9 cellular contexts compared by ENCODE assay signal in the genomic region with DNA sequence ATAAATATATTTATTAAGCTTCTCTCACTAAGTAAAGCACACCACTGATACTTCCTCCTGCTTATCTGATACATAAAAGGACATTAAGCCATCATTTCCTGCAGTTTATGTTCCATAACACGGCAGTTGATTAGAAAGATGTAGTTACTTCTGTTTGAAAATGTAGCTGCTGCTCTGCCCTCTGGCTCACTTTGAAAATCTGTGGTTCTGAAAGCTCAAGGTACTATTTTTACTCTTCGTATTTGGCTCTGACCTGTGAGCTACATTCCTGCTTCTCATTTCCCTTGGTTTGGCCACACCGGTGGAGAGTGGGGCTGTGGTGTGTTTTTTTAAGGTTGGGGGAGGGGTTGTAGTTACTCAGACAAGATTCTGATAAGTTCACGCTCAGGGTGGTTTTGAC. TPM values are rescaled to one million over a fixed set of nuclear protein-coding genes. Genes with fewer than 3 reads are reported as not detected.
DNase-seq lines count a peak whose midpoint lies in the region; ATAC-seq and TF ChIP-seq lines count a peak whose summit lies in the region.
"Had no signal": no experiment of that assay in that cellular context is flagged by ENCODE, and none has a peak within 500 bp of the region (broad histone marks: within the 10 kb centered on the region; RNA-seq: fewer than 3 reads in every experiment).

No MANE protein-coding gene starts in this region.

- H3K27ac ChIP-seq in neuronal stem cell (replicated peaks; ENCODE audit: low read length), result no peak overlapping the region

- CTCF ChIA-PET in activated CD8-positive, alpha-beta memory T cell treated with anti-CD3 and anti-CD28 coated beads, Interleukin-2, amount 10 ng/mL, durations not matched to agents 7 days and 5 days (lab: Charles Lee), result interaction anchor here (1.5 kb wide), 1 partner anchor 70 kb away, joined by 3 read pairs; no protein-coding TSS in a partner anchor
- CTCF ChIA-PET in activated CD8-positive, alpha-beta T cell treated with anti-CD3 and anti-CD28 coated beads, Interleukin-2, amount 10 ng/mL, durations not matched to agents 7 days and 5 days (lab: Charles Lee), result interaction anchor here (0.8 to 3.3 kb wide), 16 partner anchors 10 to 405 kb away, joined by 3 to 21 read pairs (median 4); partner anchors contain the start of genes FKBP7 and TTN
- CTCF ChIA-PET in Calu3 (lab: Charles Lee), result no interaction called here

- H3K4me3 ChIP-seq in neuronal stem cell (ENCODE audit: low read length in 2 of 2), result no peak overlapping the region
- H3K4me3 ChIP-seq: K562 had no signal

- POLR2A ChIA-PET in activated CD8-positive, alpha-beta T cell treated with anti-CD3 and anti-CD28 coated beads, Interleukin-2, amount 10 ng/mL, durations not matched to agents 7 days and 5 days (lab: Charles Lee), result interaction anchor here (0.8 kb wide), 1 partner anchor 49 kb away, joined by 3 read pairs; no protein-coding TSS in a partner anchor

- peak; percentile 47 for DNase-seq in activated CD8-positive, alpha-beta memory T cell treated with anti-CD3 and anti-CD28 coated beads, Interleukin-2, amount 10 ng/mL, durations not matched to agents 7 days and 5 days
- DNase-seq in activated CD8-positive, alpha-beta memory T cell treated with anti-CD3 and anti-CD28 coated beads, Interleukin-2, amount 50 U/mL, for 48 hours, result no peak
- peak; percentile 55 for DNase-seq in activated CD8-positive, alpha-beta T cell treated with anti-CD3 and anti-CD28 coated beads, Interleukin-2, amount 10 ng/mL, durations not matched to agents 7 days and 5 days
- no peak for DNase-seq in kidney glomerular epithelial cell (lab: John Stamatoyannopoulos, UW)
- DNase-seq in Calu3, result no peak
- DNase-seq in neuronal stem cell (ENCODE audit: low spot score), result no peak

- no peaks in the 10 kb centered on the region for H3K36me3 Mint-ChIP-seq in activated CD8-positive, alpha-beta memory T cell treated with anti-CD3 and anti-CD28 coated beads, Interleukin-2, amount 10 ng/mL, durations not matched to agents 7 days and 5 days
- H3K36me3 Mint-ChIP-seq in activated CD8-positive, alpha-beta T cell treated with anti-CD3 and anti-CD28 coated beads, Interleukin-2, amount 10 ng/mL, durations not matched to agents 7 days and 5 days (ENCODE audit: low read depth), result peaks cover 7% of the 10 kb centered on the region
- peaks cover 5% of the 10 kb centered on the region for H3K36me3 Mint-ChIP-seq in stimulated activated memory B cell treated with anti-CD40 and anti-IgM and Interleukin-4, amounts not matched to agents 10 μg/mL and 1 μg/mL and 100 μg/mL, for 72 hours
- no peaks in the 10 kb centered on the region for H3K36me3 Mint-ChIP-seq in Calu3 (ENCODE audit: insufficient read depth, unreplicated experiment)

- BruUV-seq in Calu3 (replicated peaks; lab: Mats Ljungman, UMichigan), result no TSS peak

- no peak overlapping the region for H2AK5ac ChIP-seq in neuronal stem cell (ENCODE audit: low read depth, low read length)

- H3K4me1 Mint-ChIP-seq in activated CD8-positive, alpha-beta memory T cell treated with anti-CD3 and anti-CD28 coated beads, Interleukin-2, amount 10 ng/mL, durations not matched to agents 7 days and 5 days, result peaks cover 8% of the 10 kb centered on the region
- peaks cover 32% of the 10 kb centered on the region for H3K4me1 Mint-ChIP-seq in activated CD8-positive, alpha-beta T cell treated with anti-CD3 and anti-CD28 coated beads, Interleukin-2, amount 10 ng/mL, durations not matched to agents 7 days and 5 days (ENCODE audit: low read depth)
- H3K4me1 Mint-ChIP-seq in stimulated activated memory B cell treated with anti-CD40 and anti-IgM and Interleukin-4, amounts not matched to agents 10 μg/mL and 1 μg/mL and 100 μg/mL, for 72 hours, result peaks cover 7% of the 10 kb centered on the region
- H3K4me1 Mint-ChIP-seq in Calu3 (ENCODE audit: low read depth, unreplicated experiment), result no peaks in the 10 kb centered on the region

- H2BK15ac ChIP-seq in neuronal stem cell (ENCODE audit: low read length), result no peak overlapping the region

- no peak overlapping the region for H2BK5ac ChIP-seq in neuronal stem cell (ENCODE audit: low read length)

- intact Hi-C loops in Calu3 (cut with micrococcal nuclease; ENCODE audit: unreplicated experiment), result no loop called here

- H3K18ac ChIP-seq in neuronal stem cell (ENCODE audit: low read length), result no peak overlapping the region

- H3K36me3 ChIP-seq in neuronal stem cell (replicated peaks in 1 of 2; ENCODE audit: control insufficient read depth in 2 of 2, insufficient read depth in 2 of 2, low read length in 2 of 2), result no peaks in the 10 kb centered on the region

- no peak overlapping the region for H3K9ac ChIP-seq in neuronal stem cell (ENCODE audit: low read depth, low read length, poor library complexity)

- H3K23ac ChIP-seq in neuronal stem cell (ENCODE audit: low read depth, low read length, poor library complexity), result no peak overlapping the region

- H2BK120ac ChIP-seq in neuronal stem cell (ENCODE audit: low read depth, low read length), result no peak overlapping the region

- H2AFZ ChIP-seq in neuronal stem cell (ENCODE audit: low read length), result no peak overlapping the region

- no peak overlapping the region for H4K8ac ChIP-seq in neuronal stem cell (ENCODE audit: low read depth, low read length)

- H4K91ac ChIP-seq in neuronal stem cell (ENCODE audit: low read depth, low read length, poor library complexity), result no peak overlapping the region

- H3K14ac ChIP-seq in neuronal stem cell (ENCODE audit: low read length), result no peak overlapping the region

- H3K79me1 ChIP-seq in neuronal stem cell (ENCODE audit: low read depth, low read length), result no peaks in the 10 kb centered on the region

- H3K27me3 Mint-ChIP-seq in activated CD8-positive, alpha-beta memory T cell treated with anti-CD3 and anti-CD28 coated beads, Interleukin-2, amount 10 ng/mL, durations not matched to agents 7 days and 5 days, result peaks cover 2% of the 10 kb centered on the region
- H3K27me3 Mint-ChIP-seq in activated CD8-positive, alpha-beta T cell treated with anti-CD3 and anti-CD28 coated beads, Interleukin-2, amount 10 ng/mL, durations not matched to agents 7 days and 5 days (ENCODE audit: low read depth), result no peaks in the 10 kb centered on the region
- H3K27me3 Mint-ChIP-seq in stimulated activated memory B cell treated with anti-CD40 and anti-IgM and Interleukin-4, amounts not matched to agents 10 μg/mL and 1 μg/mL and 100 μg/mL, for 72 hours, result no peaks in the 10 kb centered on the region
- H3K27me3 Mint-ChIP-seq in Calu3 (ENCODE audit: unreplicated experiment), result no peaks in the 10 kb centered on the region

- no peak overlapping the region for H3K4me3 Mint-ChIP-seq in activated CD8-positive, alpha-beta memory T cell treated with anti-CD3 and anti-CD28 coated beads, Interleukin-2, amount 10 ng/mL, durations not matched to agents 7 days and 5 days
- H3K4me3 Mint-ChIP-seq in activated CD8-positive, alpha-beta T cell treated with anti-CD3 and anti-CD28 coated beads, Interleukin-2, amount 10 ng/mL, durations not matched to agents 7 days and 5 days, result peak overlapping the region; percentile 56
- H3K4me3 Mint-ChIP-seq in stimulated activated memory B cell treated with anti-CD40 and anti-IgM and Interleukin-4, amounts not matched to agents 10 μg/mL and 1 μg/mL and 100 μg/mL, for 72 hours, result no peak overlapping the region
- H3K4me3 Mint-ChIP-seq in Calu3 (ENCODE audit: low read depth, unreplicated experiment), result no peak overlapping the region

- H3K27ac Mint-ChIP-seq in activated CD8-positive, alpha-beta memory T cell treated with anti-CD3 and anti-CD28 coated beads, Interleukin-2, amount 10 ng/mL, durations not matched to agents 7 days and 5 days, result peak overlapping the region; percentile 9
- H3K27ac Mint-ChIP-seq in activated CD8-positive, alpha-beta T cell treated with anti-CD3 and anti-CD28 coated beads, Interleukin-2, amount 10 ng/mL, durations not matched to agents 7 days and 5 days, result peak overlapping the region; percentile 87
- H3K27ac Mint-ChIP-seq in stimulated activated memory B cell treated with anti-CD40 and anti-IgM and Interleukin-4, amounts not matched to agents 10 μg/mL and 1 μg/mL and 100 μg/mL, for 72 hours, result peak overlapping the region; percentile 44
- no peak overlapping the region for H3K27ac Mint-ChIP-seq in Calu3 (ENCODE audit: unreplicated experiment)

- H2BK12ac ChIP-seq in neuronal stem cell (ENCODE audit: low read length), result no peak overlapping the region

- no peaks in the 10 kb centered on the region for H3K9me3 Mint-ChIP-seq in activated CD8-positive, alpha-beta memory T cell treated with anti-CD3 and anti-CD28 coated beads, Interleukin-2, amount 10 ng/mL, durations not matched to agents 7 days and 5 days (ENCODE audit: low read depth)
- H3K9me3 Mint-ChIP-seq in activated CD8-positive, alpha-beta T cell treated with anti-CD3 and anti-CD28 coated beads, Interleukin-2, amount 10 ng/mL, durations not matched to agents 7 days and 5 days (ENCODE audit: insufficient read depth), result no peaks in the 10 kb centered on the region
- no peaks in the 10 kb centered on the region for H3K9me3 Mint-ChIP-seq in stimulated activated memory B cell treated with anti-CD40 and anti-IgM and Interleukin-4, amounts not matched to agents 10 μg/mL and 1 μg/mL and 100 μg/mL, for 72 hours
- H3K9me3 Mint-ChIP-seq in Calu3 (ENCODE audit: low read depth, unreplicated experiment), result no peaks in the 10 kb centered on the region

- H3K9me3 ChIP-seq in neuronal stem cell (replicated peaks in 1 of 2; ENCODE audit: control insufficient read depth in 2 of 2, insufficient read depth in 1 of 2, low read depth in 1 of 2, low read length in 2 of 2), result no peaks in the 10 kb centered on the region

- H3K4me1 ChIP-seq in neuronal stem cell (ENCODE audit: control insufficient read depth in 2 of 2, insufficient read depth in 1 of 2, low read depth in 1 of 2, low read length in 2 of 2), result no peaks in the 10 kb centered on the region

- no peak overlapping the region for H3K4me2 ChIP-seq in neuronal stem cell (ENCODE audit: insufficient read depth, low read length, poor library complexity, severe bottlenecking)

- WGBS in neuronal stem cell (ENCODE audit: extremely low coverage in 2 of 2, insufficient read length in 2 of 2, insufficient replicate concordance in 1 of 2), 2 donors, result no CpG with 5 or more reads among the region's 4 CpGs

- ATAC-seq in activated CD8-positive, alpha-beta memory T cell treated with anti-CD3 and anti-CD28 coated beads, Interleukin-2, amount 10 ng/mL, durations not matched to agents 7 days and 5 days, result peak; percentile 39
- ATAC-seq in HG02938 (IDR thresholded peaks at IDR 0.05; ENCODE audit: unreplicated experiment), result peak; percentile 92
- ATAC-seq in activated CD8-positive, alpha-beta T cell treated with anti-CD3 and anti-CD28 coated beads, Interleukin-2, amount 10 ng/mL, durations not matched to agents 7 days and 5 days, result peak; percentile 82
- ATAC-seq in stimulated activated memory B cell treated with anti-CD40 and anti-IgM and Interleukin-4, amounts not matched to agents 10 μg/mL and 1 μg/mL and 100 μg/mL, for 72 hours, result peak; percentile 58
- ATAC-seq: K562 had no signal

- no peaks in the 10 kb centered on the region for H3K27me3 ChIP-seq in neuronal stem cell (ENCODE audit: control insufficient read depth in 3 of 3, insufficient read depth in 3 of 3, low read depth in 1 of 3, low read length in 3 of 3)

- TF ChIP-seq CTCF in Calu3 (IDR thresholded peaks at IDR 0.05; ENCODE audit: unreplicated experiment), result no peak

- no peak overlapping the region for H3K4ac ChIP-seq in neuronal stem cell (ENCODE audit: low read length)

RNA-seq across cellular contexts. Expression of gene TTN, which starts 12.8 kb away (rescaled TPM):
- 10 to 100 TPM in 1 of 2 experiments, 1 to 10 TPM in 1; 7.0 to 11.5 TPM for total RNA-seq in activated CD8-positive, alpha-beta memory T cell treated with anti-CD3 and anti-CD28 coated beads, Interleukin-2, amount 10 ng/mL, durations not matched to agents 7 days and 5 days
- 10 to 100 TPM; 11.4 to 12.8 TPM for total RNA-seq in activated CD8-positive, alpha-beta T cell treated with anti-CD3 and anti-CD28 coated beads, Interleukin-2, amount 10 ng/mL, durations not matched to agents 7 days and 5 days
- total RNA-seq in Calu3 (2022), result 0.07 and 0.24 TPM in 2 replicates
- polyA plus RNA-seq in neuronal stem cell (2013, experiment 1 of 2), result 0.01 TPM
- 0.01 TPM for polyA plus RNA-seq in neuronal stem cell (2013, experiment 2 of 2)

Comparison
In these comparisons a context has a peak if more than half of its experiments do, and no peak if none do; other contexts are left out.
1. DNase-seq: peak in activated CD8-positive, alpha-beta memory T cell treated with anti-CD3 and anti-CD28 coated beads, Interleukin-2, amount 10 ng/mL, durations not matched to agents 7 days and 5 days (single experiment) and activated CD8-positive, alpha-beta T cell treated with anti-CD3 and anti-CD28 coated beads, Interleukin-2, amount 10 ng/mL, durations not matched to agents 7 days and 5 days (single experiment); none in activated CD8-positive, alpha-beta memory T cell treated with anti-CD3 and anti-CD28 coated beads, Interleukin-2, amount 50 U/mL, for 48 hours (single experiment), kidney glomerular epithelial cell (single experiment), Calu3 (single experiment) and neuronal stem cell (single experiment).
2. ATAC-seq: peak in every context shown above with its lines; median percentile 92 in HG02938; 82 in activated CD8-positive, alpha-beta T cell treated with anti-CD3 and anti-CD28 coated beads, Interleukin-2, amount 10 ng/mL, durations not matched to agents 7 days and 5 days; 58 in stimulated activated memory B cell treated with anti-CD40 and anti-IgM and Interleukin-4, amounts not matched to agents 10 μg/mL and 1 μg/mL and 100 μg/mL, for 72 hours; 39 in activated CD8-positive, alpha-beta memory T cell treated with anti-CD3 and anti-CD28 coated beads, Interleukin-2, amount 10 ng/mL, durations not matched to agents 7 days and 5 days.